In genomic region chr6:14638932-14639875, GRCh38 we compare ENCODE assay signal across 1 cellular context.
TF ChIP-seq lines count a peak whose summit lies in the region.

No MANE protein-coding gene starts in this region.

TF ChIP-seq in K562, 482 proteins besides CTCF, POLR2A, EP300 and RAD21 (continued from another document):
- TF ChIP-seq PKNOX1 (IDR thresholded peaks at IDR 0.05) (peak; percentile 85), MEIS2 (IDR thresholded peaks at IDR 0.05; ENCODE audit: partially characterized antibody) (peak; percentile 96), ZNF589 (CRISPR knock-in tag; IDR thresholded peaks at IDR 0.05; ENCODE audit: low read depth) (0 out of 2 replicates have a peak, but pooled peaks have one; percentile 31), BHLHE40 (IDR thresholded peaks at IDR 0.05; ENCODE audit: low read length) (no peak; the same call in 1 of the 2 replicates), MAX (CRISPR knock-in tag; IDR thresholded peaks at IDR 0.05) (no peak), GABPB2 (CRISPR knock-in tag; conservative IDR thresholded peaks at IDR 0.05) (no peak), NR2C1 (IDR thresholded peaks at IDR 0.05) (no peak), NR2C1 (tag; IDR thresholded peaks at IDR 0.05) (no peak), UBTF (IDR thresholded peaks at IDR 0.05; ENCODE audit: borderline replicate concordance in 1 of 2, low read depth in 2 of 2, low read length in 2 of 2) (no peak), GTF2E2 (tag; IDR thresholded peaks at IDR 0.05) (peak; percentile 43; the same call in 1 of the 2 replicates), ZBTB1 (CRISPR knock-in tag; IDR thresholded peaks at IDR 0.05; ENCODE audit: borderline replicate concordance, low read depth) (no peak), CBX5 (IDR thresholded peaks at IDR 0.05; ENCODE audit: borderline replicate concordance, low read depth) (no peak), FOXK2 (conservative IDR thresholded peaks at IDR 0.05 in 1 of 2, IDR thresholded peaks at IDR 0.05 in 1 of 2; ENCODE audit: low read depth in 2 of 2) (no peak), KDM2B (CRISPR knock-in tag; IDR thresholded peaks at IDR 0.05) (no peak), ELF2 (CRISPR knock-in tag; IDR thresholded peaks at IDR 0.05) (no peak), MED1 (CRISPR knock-in tag; IDR thresholded peaks at IDR 0.05; ENCODE audit: borderline replicate concordance) (no peak), TEAD4 (IDR thresholded peaks at IDR 0.05; ENCODE audit: low read length) (peak; percentile 16; the same call in 1 of the 2 replicates), TEAD4 (CRISPR knock-in tag; IDR thresholded peaks at IDR 0.05; ENCODE audit: borderline replicate concordance) (no peak), USF2 (CRISPR knock-in tag; IDR thresholded peaks at IDR 0.05) (no peak), U2AF1 (optimal IDR thresholded peaks at IDR 0.05; ENCODE audit: low read depth, low read length) (no peak), MYC (IDR thresholded peaks at IDR 0.05; ENCODE audit: low read depth, low read length) (0 out of 2 replicates have a peak, but pooled peaks have one; percentile 14), MYC (CRISPR knock-in tag; IDR thresholded peaks at IDR 0.05; ENCODE audit: borderline replicate concordance, low read depth) (no peak), FOSL1 (tag; conservative IDR thresholded peaks at IDR 0.05) (no peak), TCFL5 (CRISPR knock-in tag; conservative IDR thresholded peaks at IDR 0.05) (no peak), MTA2 (IDR thresholded peaks at IDR 0.05; ENCODE audit: low read depth) (no peak), PTTG1 (tag; IDR thresholded peaks at IDR 0.05; ENCODE audit: low read depth) (no peak), CC2D1A (IDR thresholded peaks at IDR 0.05) (no peak), FIP1L1 (IDR thresholded peaks at IDR 0.05; ENCODE audit: low read depth, low read length, poor library complexity, severe bottlenecking) (no peak), CHAMP1 (IDR thresholded peaks at IDR 0.05) (no peak), ZNF347 (CRISPR knock-in tag; IDR thresholded peaks at IDR 0.05; ENCODE audit: low read depth) (no peak), PML (IDR thresholded peaks at IDR 0.05; ENCODE audit: low read length) (no peak)
